11 cellular contexts compared by ENCODE assay signal in genomic region chr5:176550275-176550831, GRCh38. TPM values are rescaled to one million over a fixed set of nuclear protein-coding genes. Genes with fewer than 3 reads are reported as not detected.
DNase-seq lines count a peak whose midpoint lies in the region; ATAC-seq, FAIRE-seq and TF ChIP-seq lines count a peak whose summit lies in the region.
"Had no signal": no experiment of that assay in that cellular context is flagged by ENCODE, and none has a peak within 500 bp of the region (broad histone marks: within the 10 kb centered on the region; RNA-seq: fewer than 3 reads in every experiment).

No MANE protein-coding gene starts in this region.

- H3K4me1 ChIP-seq in OCI-LY7 (ENCODE audit: insufficient read depth, low read length, poor library complexity, severe bottlenecking) = peaks cover 33% of the 10 kb centered on the region
- peaks cover 0 to 11% (median 4%) of the 10 kb centered on the region in 4 experiments; a peak in 3 of 7 replicates for H3K4me1 ChIP-seq in H1 (replicated peaks in 1 of 4; ENCODE audit: control insufficient read depth in 3 of 4, insufficient read depth in 4 of 4, low read length in 3 of 4)
- peaks cover 7 to 49% (median 45%) of the 10 kb centered on the region in 4 donors for H3K4me1 ChIP-seq in transverse colon

- no peak overlapping the region for H2BK15ac ChIP-seq in H1 (ENCODE audit: low read length)

- H3K79me1 ChIP-seq in H1 (ENCODE audit: low read depth, low read length) = no peaks in the 10 kb centered on the region

- intact Hi-C loops in OCI-LY7 (cut with micrococcal nuclease; ENCODE audit: unreplicated experiment) (no loop called here), transverse colon (cut with DNase I; ENCODE audit: low total_unique reads) (no loop called here), Right ventricle myocardium superior (cut with DNase I) (no loop called here)

- H2BK5ac ChIP-seq in H1 (ENCODE audit: low read depth, low read length) = no peak overlapping the region

- no peak overlapping the region for H2AK5ac ChIP-seq in H1 (ENCODE audit: low read depth, low read length)

- 0 out of 2 replicates have a peak, but pooled peaks cover 8% of the 10 kb centered on the region for H3K79me2 ChIP-seq in OCI-LY7 (ENCODE audit: insufficient read depth, low read depth, low read length)
- H3K79me2 ChIP-seq in H1 (ENCODE audit: control insufficient read depth in 1 of 2, insufficient read depth in 2 of 2, low read length in 2 of 2) = no peaks in the 10 kb centered on the region

- no peaks in the 10 kb centered on the region for H3K27me3 ChIP-seq in H1 (replicated peaks in 1 of 4; ENCODE audit: control insufficient read depth in 3 of 4, extremely low read depth in 1 of 4, insufficient read depth in 3 of 4, low read length in 3 of 4)
- no peaks in the 10 kb centered on the region for H3K27me3 ChIP-seq in transverse colon

- H4K20me1 ChIP-seq in OCI-LY7 (ENCODE audit: insufficient read depth, low read length) (no peaks in the 10 kb centered on the region), H1 (replicated peaks in 1 of 2; ENCODE audit: control insufficient read depth in 1 of 2, insufficient read depth in 2 of 2, low read length in 2 of 2) (peaks cover 0 to 1% of the 10 kb centered on the region in 2 experiments)

- no peak overlapping the region for H4K91ac ChIP-seq in H1 (replicated peaks; ENCODE audit: insufficient read length, low read length)

- no peak for DNase-seq in activated naive CD4-positive, alpha-beta T cell treated with Interleukin-2 at 50 U/mL for 16 hours
- DNase-seq in OCI-LY7 (ENCODE audit: low spot score) = peak; percentile 43
- DNase-seq in H1 (ENCODE audit: low read depth in 1 of 2, low spot score in 2 of 2) = no peak
- no peak for DNase-seq in transverse colon
- no peak for DNase-seq in Right ventricle myocardium superior
- DNase-seq: NCI-H1694 treated with DMSO at 0.1 percent for 48 hours, occipital lobe had no signal

- no peaks in the 10 kb centered on the region for H3K9me2 ChIP-seq in OCI-LY7 (ENCODE audit: insufficient read depth, low read length)

- no peak overlapping the region for H3K56ac ChIP-seq in H1 (replicated peaks; ENCODE audit: insufficient read length, low read depth, low read length)

- no peak overlapping the region for H3K14ac ChIP-seq in H1 (ENCODE audit: insufficient read length)

- H2BK120ac ChIP-seq in H1 (replicated peaks; ENCODE audit: low read depth, low read length) = no peak overlapping the region

- H3K4me2 ChIP-seq in OCI-LY7 (ENCODE audit: low read length) (peak overlapping the region; percentile 38; the same call in 1 of the 2 replicates), H1 (ENCODE audit: insufficient read depth in 1 of 2, low read depth in 2 of 2, low read length in 2 of 2) (no peak overlapping the region)

- no peaks in the 10 kb centered on the region for H3K9me3 Mint-ChIP-seq in activated naive CD4-positive, alpha-beta T cell treated with anti-CD3 and anti-CD28 coated beads, Interleukin-2, amount 50 U/mL, for 24 hours

- H3K9me3 ChIP-seq in OCI-LY7 (ENCODE audit: low read length) (no peaks in the 10 kb centered on the region), H1 (ENCODE audit: insufficient read depth in 2 of 2, low read depth in 1 of 2, low read length in 1 of 2) (no peaks in the 10 kb centered on the region), transverse colon (no peaks in the 10 kb centered on the region)

- H3K36me3 ChIP-seq in OCI-LY7 (ENCODE audit: insufficient read depth, low read length) (peaks cover 8% of the 10 kb centered on the region; the same call in 1 of the 2 replicates), H1 (ENCODE audit: control insufficient read depth in 2 of 4, insufficient read depth in 4 of 4, low read length in 3 of 4) (no peaks in the 10 kb centered on the region), transverse colon (no peaks in the 10 kb centered on the region)

- no peak for TF ChIP-seq EP300 in H1 (IDR thresholded peaks at IDR 0.05; ENCODE audit: borderline replicate concordance in 1 of 2, low read depth in 2 of 2, low read length in 2 of 2)
- no peak for TF ChIP-seq EP300 in transverse colon (IDR thresholded peaks at IDR 0.05; ENCODE audit: low read depth)

- no TSS peak for BruUV-seq in OCI-LY7 (replicated peaks; lab: Mats Ljungman, UMichigan)

- in situ Hi-C loops in transverse colon (cut with MboI; ENCODE audit: low pct_ligation_motif_present in 1 of 4, low pct_unique_long_range_greater_than_20kb in 1 of 4, low sequenced_read_pairs in 3 of 4) = no loop called here

- ATAC-seq in HG03439 (IDR thresholded peaks at IDR 0.05; ENCODE audit: unreplicated experiment) (no peak), Right ventricle myocardium superior (ENCODE audit: poor library complexity) (no peak), HG02852 (IDR thresholded peaks at IDR 0.05; ENCODE audit: unreplicated experiment) (no peak)

- WGBS in H1 (ENCODE audit: extremely low coverage in 1 of 2, insufficient coverage in 1 of 2, insufficient read length in 1 of 2, insufficient replicate concordance in 2 of 2, low coverage in 1 of 2, low lambda C conversion rate in 2 of 2, missing lambda C conversion rate in 1 of 2), 2 experiments = 85% methylated on average over 16 of the region's 16 CpGs; no CpG with 5 or more reads in 1 of the 2 experiments
- 60 to 71% methylated on average over 1 to 16 of the region's 16 CpGs for WGBS in transverse colon (ENCODE audit: low coverage in 1 of 2), 2 donors

- no peak overlapping the region for H3K18ac ChIP-seq in H1 (ENCODE audit: extremely low read depth, low read length)

- H2AFZ ChIP-seq in OCI-LY7 (ENCODE audit: low read length) (no peak overlapping the region), H1 (ENCODE audit: low read length) (no peak overlapping the region)

- peak overlapping the region; percentile 51 for H3K4me3 Mint-ChIP-seq in activated naive CD4-positive, alpha-beta T cell treated with anti-CD3 and anti-CD28 coated beads, Interleukin-2, amount 50 U/mL, for 24 hours

- H4K8ac ChIP-seq in H1 (ENCODE audit: extremely low read depth, insufficient read depth, low read length) = peak overlapping the region; percentile 41; the same call in 1 of the 2 replicates

- TF ChIP-seq RAD21 in H1 (IDR thresholded peaks at IDR 0.05 in 1 of 2, conservative IDR thresholded peaks at IDR 0.05 in 1 of 2; ENCODE audit: low read depth in 2 of 2, low read length in 2 of 2) = no peak

- no peaks in the 10 kb centered on the region for H3K27me3 Mint-ChIP-seq in activated naive CD4-positive, alpha-beta T cell treated with anti-CD3 and anti-CD28 coated beads, Interleukin-2, amount 50 U/mL, for 24 hours

- peaks cover 58% of the 10 kb centered on the region for H3K4me1 Mint-ChIP-seq in activated naive CD4-positive, alpha-beta T cell treated with anti-CD3 and anti-CD28 coated beads, Interleukin-2, amount 50 U/mL, for 24 hours

- H3K9ac ChIP-seq in H1 (replicated peaks in 1 of 4; ENCODE audit: extremely low read depth in 1 of 4, low read depth in 3 of 4, low read length in 3 of 4) = no peak overlapping the region

- no peak overlapping the region for H4K5ac ChIP-seq in H1 (ENCODE audit: insufficient read length, low read depth, low read length)

- H3K23me2 ChIP-seq in H1 (ENCODE audit: low read depth, low read length) = no peaks in the 10 kb centered on the region

- H3K36me3 Mint-ChIP-seq in activated naive CD4-positive, alpha-beta T cell treated with anti-CD3 and anti-CD28 coated beads, Interleukin-2, amount 50 U/mL, for 24 hours = no peaks in the 10 kb centered on the region

- CTCF ChIA-PET in OCI-LY7 (lab: Charles Lee; ENCODE audit: unreplicated experiment) (no interaction called here), H1 (lab: Charles Lee; ENCODE audit: partially characterized antibody) (interaction anchor here (1.5 to 2.9 kb wide), 4 partner anchors 11 to 46 kb away, joined by 3 to 16 read pairs (median 12); no protein-coding TSS in a partner anchor)

- no peak for FAIRE-seq in H1 (lab: Jason Lieb, UNC)
- FAIRE-seq: endometrium had no signal

- no peak overlapping the region for H3K23ac ChIP-seq in H1 (ENCODE audit: insufficient read length)

- H3K4me3 ChIP-seq in OCI-LY7 (ENCODE audit: low read depth, low read length, poor library complexity, severe bottlenecking) (no peak overlapping the region), H1 (ENCODE audit: extremely low read depth in 1 of 4, insufficient read depth in 2 of 4, low read depth in 3 of 4, low read length in 4 of 4) (no peak overlapping the region), transverse colon (peak overlapping the region in 1 of 4 donors; percentile 34)

- no peak overlapping the region for H3K4ac ChIP-seq in H1 (replicated peaks; ENCODE audit: insufficient read length, low read depth, low read length)

- H2BK20ac ChIP-seq in H1 (ENCODE audit: low read length) = no peak overlapping the region

- H2BK12ac ChIP-seq in H1 (ENCODE audit: low read depth, low read length) = no peak overlapping the region

- TF ChIP-seq POLR2A in H1 (IDR thresholded peaks at IDR 0.05; ENCODE audit: control extremely low read depth in 1 of 2, low read depth in 2 of 2, low read length in 2 of 2) (no peak), transverse colon (IDR thresholded peaks at IDR 0.05) (no peak)

- POLR2A ChIA-PET in OCI-LY7 (lab: Charles Lee) = interaction anchor here (0.6 kb wide), 2 partner anchors 20 to 814 kb away, joined by 3 read pairs; no protein-coding TSS in a partner anchor
- POLR2A ChIA-PET in H1 (lab: Charles Lee; ENCODE audit: partially characterized antibody) = interaction anchor here (1.2 to 6.9 kb wide), 4 partner anchors 11 to 22 kb away, joined by 3 to 63 read pairs (median 4); partner anchors contain the start of gene RNF44

- no peak overlapping the region for H3K27ac ChIP-seq in OCI-LY7 (ENCODE audit: low read depth, low read length, poor library complexity, severe bottlenecking)
- no peak overlapping the region for H3K27ac ChIP-seq in H1 (ENCODE audit: low read depth, low read length)
- peak overlapping the region in 3 of 4 donors; percentile 96 to 97 (median 97) for H3K27ac ChIP-seq in transverse colon

- TF ChIP-seq CTCF in OCI-LY7 (conservative IDR thresholded peaks at IDR 0.05; ENCODE audit: low read length) (no peak), H1 (IDR thresholded peaks at IDR 0.05; ENCODE audit: control extremely low read depth in 1 of 3, insufficient read depth in 1 of 3, low read depth in 1 of 3, low read length in 3 of 3) (no peak), transverse colon (IDR thresholded peaks at IDR 0.05) (no peak)

- H3K27ac Mint-ChIP-seq in activated naive CD4-positive, alpha-beta T cell treated with anti-CD3 and anti-CD28 coated beads, Interleukin-2, amount 50 U/mL, for 24 hours = no peak overlapping the region

RNA-seq across cellular contexts. Expression of gene CDHR2, which starts 1.2 kb away (rescaled TPM):
- 0.25 and 0.33 TPM in 2 replicates for total RNA-seq in OCI-LY7 (2014; rRNA removed; shearing (Covaris generic))
- total RNA-seq in OCI-LY7 (2022) (2.8 and 3.8 TPM in 2 replicates), transverse colon (100 to 1,000 TPM in 2 of 4 donors, 10 to 100 TPM in 2; 15.5 to 257 (median 104) TPM), Right ventricle myocardium superior (0.19 TPM)
- 0.43 and 0.69 TPM in 2 replicates for total RNA-seq in H1 (2021; fragmentation: NEBNext Ultra II Directional; extraction: Animal tissue kit (Norgen Biotek cat#: 25700))
- 0.02 and 0.06 TPM in 2 replicates for polyA plus RNA-seq in H1 (2011; rRNA removed)
- polyA plus RNA-seq in H1 (2011; cell fraction: cytosol; rRNA removed) = 0.04 TPM
- polyA plus RNA-seq in H1 (2011; cell fraction: nucleus; rRNA removed) = 0.26 TPM
- 0.08 to 0.52 TPM (median 0.25 TPM) in 3 of 4 replicates, not detected in the other for polyA plus RNA-seq in H1 (2012, experiment 1 of 2)
- polyA plus RNA-seq in H1 (2012, experiment 2 of 2) = not detected
- polyA plus RNA-seq in H1 (2013, experiment 1 of 2) = 0.04 TPM
- 0.02 TPM for polyA plus RNA-seq in H1 (2013, experiment 2 of 2)
- polyA minus RNA-seq in H1 (2011; rRNA and poly(A)+ RNA removed) = 0.06 and 0.17 TPM in 2 replicates
- polyA minus RNA-seq in H1 (2011; cell fraction: cytosol; rRNA and poly(A)+ RNA removed) = not detected
- 0.50 TPM for polyA minus RNA-seq in H1 (2011; cell fraction: nucleus; rRNA and poly(A)+ RNA removed)

RNA-seq across cellular contexts. Expression of gene RNF44, which starts 13.2 kb away (rescaled TPM):
- 47.4 and 61.2 TPM in 2 replicates for total RNA-seq in OCI-LY7 (2014; rRNA removed; shearing (Covaris generic))
- 164 and 207 TPM in 2 replicates for total RNA-seq in OCI-LY7 (2022)
- 164 and 178 TPM in 2 replicates for total RNA-seq in H1 (2021; fragmentation: NEBNext Ultra II Directional; extraction: Animal tissue kit (Norgen Biotek cat#: 25700))
- 54.7 and 109 TPM in 2 replicates for polyA plus RNA-seq in H1 (2011; rRNA removed)
- 42.9 TPM for polyA plus RNA-seq in H1 (2011; cell fraction: cytosol; rRNA removed)
- 283 TPM for polyA plus RNA-seq in H1 (2011; cell fraction: nucleus; rRNA removed)
- 101 to 137 TPM (median 120 TPM) in 4 replicates for polyA plus RNA-seq in H1 (2012, experiment 1 of 2)
- polyA plus RNA-seq in H1 (2012, experiment 2 of 2) = 87.2 TPM
- polyA plus RNA-seq in H1 (2013, experiment 1 of 2) = 97.6 TPM
- 91.7 TPM for polyA plus RNA-seq in H1 (2013, experiment 2 of 2)
- polyA minus RNA-seq in H1 (2011; rRNA and poly(A)+ RNA removed) = 15.9 and 24.4 TPM in 2 replicates
- 100 TPM for polyA minus RNA-seq in H1 (2011; cell fraction: cytosol; rRNA and poly(A)+ RNA removed)
- polyA minus RNA-seq in H1 (2011; cell fraction: nucleus; rRNA and poly(A)+ RNA removed) = 120 TPM
- 10 to 100 TPM; 43.8 to 65.6 (median 54.8) TPM for total RNA-seq in transverse colon
- total RNA-seq in Right ventricle myocardium superior = 27.8 TPM

RNA-seq across cellular contexts. Expression of gene GPRIN1, which starts 59.6 kb away (rescaled TPM):
- 3.8 and 4.9 TPM in 2 replicates for total RNA-seq in OCI-LY7 (2014; rRNA removed; shearing (Covaris generic))
- 4.5 and 5.3 TPM in 2 replicates for total RNA-seq in OCI-LY7 (2022)
- total RNA-seq in H1 (2021; fragmentation: NEBNext Ultra II Directional; extraction: Animal tissue kit (Norgen Biotek cat#: 25700)) = 12.0 and 12.8 TPM in 2 replicates
- polyA plus RNA-seq in H1 (2011; rRNA removed) = 3.3 TPM in 2 replicates
- polyA plus RNA-seq in H1 (2011; cell fraction: cytosol; rRNA removed) = 3.3 TPM
- 4.2 TPM for polyA plus RNA-seq in H1 (2011; cell fraction: nucleus; rRNA removed)
- polyA plus RNA-seq in H1 (2012, experiment 1 of 2) = 7.7 to 10.1 TPM (median 8.3 TPM) in 4 replicates
- polyA plus RNA-seq in H1 (2012, experiment 2 of 2) = 9.6 TPM
- 8.3 TPM for polyA plus RNA-seq in H1 (2013, experiment 1 of 2)
- 8.3 TPM for polyA plus RNA-seq in H1 (2013, experiment 2 of 2)
- polyA minus RNA-seq in H1 (2011; rRNA and poly(A)+ RNA removed) = 3.9 and 5.1 TPM in 2 replicates
- 6.2 TPM for polyA minus RNA-seq in H1 (2011; cell fraction: cytosol; rRNA and poly(A)+ RNA removed)
- 5.3 TPM for polyA minus RNA-seq in H1 (2011; cell fraction: nucleus; rRNA and poly(A)+ RNA removed)
- 1 to 10 TPM; 1.6 to 9.7 (median 3.6) TPM for total RNA-seq in transverse colon
- 0.56 TPM for total RNA-seq in Right ventricle myocardium superior

Comparison
In these comparisons a context has a peak if more than half of its experiments do, and no peak if none do; other contexts are left out.
1. H3K27ac ChIP-seq: peak in transverse colon (3 of 4); none in OCI-LY7 (single experiment) and H1 (single experiment).